In the genomic region with DNA sequence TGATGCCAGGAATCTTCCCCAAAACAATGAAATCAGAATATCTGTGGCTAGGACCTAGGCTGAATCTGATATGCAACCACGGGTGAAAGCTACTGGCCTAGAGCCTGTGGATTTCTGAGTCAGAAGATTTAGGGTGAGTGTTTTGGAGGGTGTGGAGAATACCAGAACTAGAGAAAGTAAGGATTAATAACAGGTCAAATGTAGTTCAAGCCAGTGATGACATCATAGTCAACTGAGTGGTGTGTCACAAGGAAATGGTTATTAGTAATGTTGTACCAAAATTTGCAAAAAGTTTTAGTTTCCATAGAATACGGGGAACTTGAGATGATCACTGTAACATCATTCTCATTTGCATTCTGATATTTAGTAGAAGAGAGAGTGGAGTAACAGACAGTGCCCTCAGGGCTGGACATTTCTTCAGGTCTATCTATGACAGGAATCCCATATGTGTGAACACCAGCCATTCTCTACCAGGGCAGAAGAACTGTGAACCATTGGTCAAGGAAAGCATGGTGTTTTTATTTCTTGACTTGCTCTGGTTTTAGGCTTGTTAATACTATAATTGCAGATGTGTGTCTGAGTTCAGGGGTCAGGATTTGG, we compare ENCODE assay signal across 13 cellular contexts. TPM values are rescaled to one million over a fixed set of nuclear protein-coding genes. Genes with fewer than 3 reads are reported as not detected.
DNase-seq lines count a peak whose midpoint lies in the region; ATAC-seq and TF ChIP-seq lines count a peak whose summit lies in the region.
"Had no signal": no experiment of that assay in that cellular context is flagged by ENCODE, and none has a peak within 500 bp of the region (broad histone marks: within the 10 kb centered on the region; RNA-seq: fewer than 3 reads in every experiment).

No MANE protein-coding gene starts in this region.

- CTCF ChIA-PET in activated CD8-positive, alpha-beta T cell treated with anti-CD3 and anti-CD28 coated beads for 36 hours (lab: Charles Lee) = no interaction called here
- CTCF ChIA-PET in activated CD8-positive, alpha-beta T cell treated with anti-CD3 and anti-CD28 coated beads, Interleukin-2, amount 10 ng/mL, durations not matched to agents 7 days and 5 days (lab: Charles Lee) = no interaction called here
- CTCF ChIA-PET in RWPE1 (lab: Yijun Ruan, JAX) (no interaction called here), WTC11 (lab: Charles Lee) (no interaction called here)

- no peak overlapping the region for H3K27ac Mint-ChIP-seq in activated CD8-positive, alpha-beta T cell treated with anti-CD3 and anti-CD28 coated beads for 36 hours
- no peak overlapping the region for H3K27ac Mint-ChIP-seq in activated CD8-positive, alpha-beta T cell treated with anti-CD3 and anti-CD28 coated beads, Interleukin-2, amount 10 ng/mL, durations not matched to agents 7 days and 5 days
- no peak overlapping the region for H3K27ac Mint-ChIP-seq in WTC11
- H3K27ac Mint-ChIP-seq: B cell had no signal

- H3K9me3 Mint-ChIP-seq in activated CD8-positive, alpha-beta T cell treated with anti-CD3 and anti-CD28 coated beads for 36 hours = peaks cover 3% of the 10 kb centered on the region
- H3K9me3 Mint-ChIP-seq in activated CD8-positive, alpha-beta T cell treated with anti-CD3 and anti-CD28 coated beads, Interleukin-2, amount 10 ng/mL, durations not matched to agents 7 days and 5 days (ENCODE audit: insufficient read depth) = no peaks in the 10 kb centered on the region
- H3K9me3 Mint-ChIP-seq in WTC11 = no peaks in the 10 kb centered on the region

- DNase-seq in activated CD8-positive, alpha-beta T cell treated with anti-CD3 and anti-CD28 coated beads for 36 hours = no peak
- no peak for DNase-seq in activated CD8-positive, alpha-beta T cell treated with anti-CD3 and anti-CD28 coated beads, Interleukin-2, amount 10 ng/mL, durations not matched to agents 7 days and 5 days
- peak; percentile 73 for DNase-seq in RWPE1 (ENCODE audit: low spot score)
- peak; percentile 82 for DNase-seq in fibroblast of peridontal ligament (ENCODE audit: extremely low read depth)
- peak; percentile 97 for DNase-seq in stromal cell of bone marrow (ENCODE audit: low read depth)
- DNase-seq in WTC11 (ENCODE audit: low spot score) = no peak
- no peak for DNase-seq in hippocampal formation (lab: John Stamatoyannopoulos, UW)
- DNase-seq: activated CD4-positive, alpha-beta T cell treated with anti-CD3 and anti-CD28 coated beads, Interleukin-2, amount 50 U/mL, for 48 hours; central memory CD4-positive, alpha-beta T cell; NCI-H187 treated with DMSO at 0.1 percent for 48 hours; RPMI8226 had no signal

- peaks cover 25% of the 10 kb centered on the region for H3K4me1 Mint-ChIP-seq in activated CD8-positive, alpha-beta T cell treated with anti-CD3 and anti-CD28 coated beads for 36 hours (ENCODE audit: low read depth)
- H3K4me1 Mint-ChIP-seq in activated CD8-positive, alpha-beta T cell treated with anti-CD3 and anti-CD28 coated beads, Interleukin-2, amount 10 ng/mL, durations not matched to agents 7 days and 5 days (ENCODE audit: low read depth) = peaks cover 35% of the 10 kb centered on the region
- peaks cover 32% of the 10 kb centered on the region for H3K4me1 Mint-ChIP-seq in WTC11

- no peak for TF ChIP-seq CTCF in activated CD8-positive, alpha-beta T cell treated with anti-CD3 and anti-CD28 coated beads for 36 hours (IDR thresholded peaks at IDR 0.05)
- TF ChIP-seq CTCF in RWPE1 (conservative IDR thresholded peaks at IDR 0.05; ENCODE audit: low read depth) = no peak
- no peak for TF ChIP-seq CTCF in WTC11 (IDR thresholded peaks at IDR 0.05)

- peaks cover 8% of the 10 kb centered on the region for H3K36me3 Mint-ChIP-seq in activated CD8-positive, alpha-beta T cell treated with anti-CD3 and anti-CD28 coated beads for 36 hours (ENCODE audit: low read depth)
- peaks cover 6% of the 10 kb centered on the region for H3K36me3 Mint-ChIP-seq in activated CD8-positive, alpha-beta T cell treated with anti-CD3 and anti-CD28 coated beads, Interleukin-2, amount 10 ng/mL, durations not matched to agents 7 days and 5 days (ENCODE audit: low read depth)
- H3K36me3 Mint-ChIP-seq in WTC11 = no peaks in the 10 kb centered on the region; the same call in 1 of the 2 replicates

- peak; percentile 49 for ATAC-seq in activated CD8-positive, alpha-beta T cell treated with anti-CD3 and anti-CD28 coated beads for 36 hours
- ATAC-seq in activated CD8-positive, alpha-beta T cell treated with anti-CD3 and anti-CD28 coated beads, Interleukin-2, amount 10 ng/mL, durations not matched to agents 7 days and 5 days = no peak
- no peak for ATAC-seq in WTC11
- ATAC-seq in GM21515 (IDR thresholded peaks at IDR 0.05; ENCODE audit: unreplicated experiment) = no peak

- intact Hi-C loops in activated CD8-positive, alpha-beta T cell treated with anti-CD3 and anti-CD28 coated beads for 36 hours (cut with micrococcal nuclease) = no loop called here

- no peak overlapping the region for H3K4me3 Mint-ChIP-seq in activated CD8-positive, alpha-beta T cell treated with anti-CD3 and anti-CD28 coated beads for 36 hours
- no peak overlapping the region for H3K4me3 Mint-ChIP-seq in activated CD8-positive, alpha-beta T cell treated with anti-CD3 and anti-CD28 coated beads, Interleukin-2, amount 10 ng/mL, durations not matched to agents 7 days and 5 days
- H3K4me3 Mint-ChIP-seq in WTC11 = no peak overlapping the region
- H3K4me3 Mint-ChIP-seq: B cell had no signal

- POLR2A ChIA-PET in activated CD8-positive, alpha-beta T cell treated with anti-CD3 and anti-CD28 coated beads for 36 hours (lab: Charles Lee) = no interaction called here
- POLR2A ChIA-PET in activated CD8-positive, alpha-beta T cell treated with anti-CD3 and anti-CD28 coated beads, Interleukin-2, amount 10 ng/mL, durations not matched to agents 7 days and 5 days (lab: Charles Lee) = no interaction called here
- POLR2A ChIA-PET in RWPE1 (lab: Yijun Ruan, JAX; ENCODE audit: low non-redundant PET) = no interaction called here
- POLR2A ChIA-PET in WTC11 (lab: Charles Lee) = no interaction called here

- no peaks in the 10 kb centered on the region for H3K27me3 Mint-ChIP-seq in activated CD8-positive, alpha-beta T cell treated with anti-CD3 and anti-CD28 coated beads for 36 hours
- H3K27me3 Mint-ChIP-seq in activated CD8-positive, alpha-beta T cell treated with anti-CD3 and anti-CD28 coated beads, Interleukin-2, amount 10 ng/mL, durations not matched to agents 7 days and 5 days (ENCODE audit: low read depth) = peaks cover 8% of the 10 kb centered on the region
- H3K27me3 Mint-ChIP-seq in WTC11 (ENCODE audit: low read depth) = peaks cover 28% of the 10 kb centered on the region

- H3K27ac ChIP-seq in RWPE1 = no peak overlapping the region

TF ChIP-seq in WTC11, 78 proteins besides CTCF, POLR2A, EP300 and RAD21 (continues in another document):
- TF ChIP-seq HMGA2 (CRISPR knock-in tag; IDR thresholded peaks at IDR 0.05) (no peak), ZBTB21 (CRISPR knock-in tag; IDR thresholded peaks at IDR 0.05; ENCODE audit: borderline replicate concordance) (no peak), SMAD3 (CRISPR knock-in tag; IDR thresholded peaks at IDR 0.05; ENCODE audit: borderline replicate concordance) (no peak), FOXP1 (CRISPR knock-in tag; IDR thresholded peaks at IDR 0.05; ENCODE audit: borderline replicate concordance) (no peak), IRF1 (CRISPR knock-in tag; IDR thresholded peaks at IDR 0.05) (no peak), GABPB1 (CRISPR knock-in tag; IDR thresholded peaks at IDR 0.05) (no peak), GRHL2 (CRISPR knock-in tag; IDR thresholded peaks at IDR 0.05; ENCODE audit: insufficient replicate concordance, severe bottlenecking) (no peak), MLX (CRISPR knock-in tag; IDR thresholded peaks at IDR 0.05) (no peak)
- TF ChIP-seq, protein P1, sequence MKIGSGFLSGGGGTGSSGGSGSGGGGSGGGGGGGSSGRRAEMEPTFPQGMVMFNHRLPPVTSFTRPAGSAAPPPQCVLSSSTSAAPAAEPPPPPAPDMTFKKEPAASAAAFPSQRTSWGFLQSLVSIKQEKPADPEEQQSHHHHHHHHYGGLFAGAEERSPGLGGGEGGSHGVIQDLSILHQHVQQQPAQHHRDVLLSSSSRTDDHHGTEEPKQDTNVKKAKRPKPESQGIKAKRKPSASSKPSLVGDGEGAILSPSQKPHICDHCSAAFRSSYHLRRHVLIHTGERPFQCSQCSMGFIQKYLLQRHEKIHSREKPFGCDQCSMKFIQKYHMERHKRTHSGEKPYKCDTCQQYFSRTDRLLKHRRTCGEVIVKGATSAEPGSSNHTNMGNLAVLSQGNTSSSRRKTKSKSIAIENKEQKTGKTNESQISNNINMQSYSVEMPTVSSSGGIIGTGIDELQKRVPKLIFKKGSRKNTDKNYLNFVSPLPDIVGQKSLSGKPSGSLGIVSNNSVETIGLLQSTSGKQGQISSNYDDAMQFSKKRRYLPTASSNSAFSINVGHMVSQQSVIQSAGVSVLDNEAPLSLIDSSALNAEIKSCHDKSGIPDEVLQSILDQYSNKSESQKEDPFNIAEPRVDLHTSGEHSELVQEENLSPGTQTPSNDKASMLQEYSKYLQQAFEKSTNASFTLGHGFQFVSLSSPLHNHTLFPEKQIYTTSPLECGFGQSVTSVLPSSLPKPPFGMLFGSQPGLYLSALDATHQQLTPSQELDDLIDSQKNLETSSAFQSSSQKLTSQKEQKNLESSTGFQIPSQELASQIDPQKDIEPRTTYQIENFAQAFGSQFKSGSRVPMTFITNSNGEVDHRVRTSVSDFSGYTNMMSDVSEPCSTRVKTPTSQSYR (CRISPR knock-in tag; IDR thresholded peaks at IDR 0.05) = no peak

RNA-seq across cellular contexts. Expression of gene GALNT12, which starts 3.7 kb away (rescaled TPM):
- total RNA-seq in activated CD8-positive, alpha-beta T cell treated with anti-CD3 and anti-CD28 coated beads for 36 hours = 10 to 100 TPM; 12.8 to 14.3 TPM
- total RNA-seq in activated CD8-positive, alpha-beta T cell treated with anti-CD3 and anti-CD28 coated beads, Interleukin-2, amount 10 ng/mL, durations not matched to agents 7 days and 5 days = 1 to 10 TPM; 7.9 to 8.8 TPM
- total RNA-seq in WTC11 (2021) = 19.3 to 24.7 TPM (median 23.7 TPM) in 3 replicates

RNA-seq across cellular contexts. Expression of gene ANKS6, which starts 14.8 kb away (rescaled TPM):
- 10 to 100 TPM; 16.6 to 16.9 TPM for total RNA-seq in activated CD8-positive, alpha-beta T cell treated with anti-CD3 and anti-CD28 coated beads for 36 hours
- total RNA-seq in activated CD8-positive, alpha-beta T cell treated with anti-CD3 and anti-CD28 coated beads, Interleukin-2, amount 10 ng/mL, durations not matched to agents 7 days and 5 days = 1 to 10 TPM; 3.8 to 5.8 TPM
- total RNA-seq in WTC11 (2021) = 65.1 to 76.7 TPM (median 66.5 TPM) in 3 replicates

Comparison
In these comparisons a context has a peak if more than half of its experiments do, and no peak if none do; other contexts are left out.
1. DNase-seq: peak in RWPE1 (single experiment), fibroblast of peridontal ligament (single experiment) and stromal cell of bone marrow (single experiment); none in activated CD8-positive, alpha-beta T cell treated with anti-CD3 and anti-CD28 coated beads for 36 hours (single experiment), activated CD8-positive, alpha-beta T cell treated with anti-CD3 and anti-CD28 coated beads, Interleukin-2, amount 10 ng/mL, durations not matched to agents 7 days and 5 days (single experiment), WTC11 (single experiment) and hippocampal formation (0 of 2).